Comparison of ENCODE assay signal across 11 cellular contexts in genomic region chr9:120386390-120387131, GRCh38.
DNase-seq lines count a peak whose midpoint lies in the region; ATAC-seq, FAIRE-seq and TF ChIP-seq lines count a peak whose summit lies in the region.
"Had no signal": no experiment of that assay in that cellular context is flagged by ENCODE, and none has a peak within 500 bp of the region (broad histone marks: within the 10 kb centered on the region; RNA-seq: fewer than 3 reads in every experiment).

No MANE protein-coding gene starts in this region.

- DNase-seq in NCI-H2196 (lab: John Stamatoyannopoulos, UW; ENCODE audit: unreplicated experiment) = peak; percentile 65
- DNase-seq in colonic mucosa = peak; percentile 32
- peak in 5 of 6 donors; percentile 34 to 57 (median 52) for DNase-seq in pancreas
- DNase-seq in H4 (ENCODE audit: low spot score) = no peak
- DNase-seq in HFFc6 = no peak
- DNase-seq in RPMI8226 = no peak
- no peak for DNase-seq in NAMALWA (ENCODE audit: low spot score)

- intact Hi-C loops in colonic mucosa (cut with DNase I) = no loop called here
- intact Hi-C loops in pancreas (cut with DNase I) = no loop called here

- H3K36me3 ChIP-seq in HEK293 (ENCODE audit: control insufficient read depth in 2 of 2, insufficient read depth in 1 of 2, low read length in 2 of 2) (peaks cover 0 to 38% of the 10 kb centered on the region in 2 experiments; a peak in 1 of 3 replicates), colonic mucosa (no peaks in the 10 kb centered on the region), pancreas (peaks cover 0 to 1% (median 0%) of the 10 kb centered on the region in 3 donors)

- H3K4me1 ChIP-seq in HEK293 (ENCODE audit: control insufficient read depth, insufficient read depth, low read length) = peaks cover 10% of the 10 kb centered on the region
- H3K4me1 ChIP-seq in colonic mucosa = no peaks in the 10 kb centered on the region
- H3K4me1 ChIP-seq in pancreas = peaks cover 17 to 34% (median 29%) of the 10 kb centered on the region in 3 donors

- H3K36me3 Mint-ChIP-seq in HFFc6 (ENCODE audit: low read depth) = peaks cover 13% of the 10 kb centered on the region

- H3K4me3 ChIP-seq in HEK293 (ENCODE audit: low read depth, low read length) (no peak overlapping the region), colonic mucosa (no peak overlapping the region), pancreas (no peak overlapping the region)

- WGBS in pancreas, 2 donors = 26 to 28% methylated on average over 11 of the region's 11 CpGs

- CTCF ChIA-PET in HEK293 (lab: Yijun Ruan, JAX) = interaction anchor here (1.2 kb wide), 1 partner anchor 90 kb away, joined by 4 read pairs; no protein-coding TSS in a partner anchor

- POLR2A ChIA-PET in HEK293 (lab: Yijun Ruan, JAX) = no interaction called here

- no peak overlapping the region for H3K9ac ChIP-seq in colonic mucosa (ENCODE audit: low read depth in 2 of 2, low read length in 2 of 2)

- H3K27ac ChIP-seq in HEK293 (ENCODE audit: extremely low read depth, low read depth, low read length) (no peak overlapping the region), colonic mucosa (no peak overlapping the region), pancreas (peak overlapping the region in 2 of 4 donors; percentile 28 to 43)

- H3K27me3 Mint-ChIP-seq in HFFc6 (ENCODE audit: insufficient read depth) = no peaks in the 10 kb centered on the region; the same call in 1 of the 2 replicates
- H3K27me3 Mint-ChIP-seq: dendritic cell treated with granulocyte-macrophage colony-stimulating factor and Interleukin-4, amounts not matched to agents 40 ng/mL and 50 ng/mL, for 4 days; IgD-negative memory B cell had no signal

- peak; percentile 68 to 81 (median 74) for ATAC-seq in pancreas

- no peaks in the 10 kb centered on the region for H3K4me1 Mint-ChIP-seq in HFFc6 (ENCODE audit: low read depth)

- H3K27ac Mint-ChIP-seq in HFFc6 = no peak overlapping the region
- H3K27ac Mint-ChIP-seq: dendritic cell treated with granulocyte-macrophage colony-stimulating factor and Interleukin-4, amounts not matched to agents 40 ng/mL and 50 ng/mL, for 4 days; IgD-negative memory B cell had no signal

- H3K9me3 Mint-ChIP-seq in HFFc6 = no peaks in the 10 kb centered on the region
- H3K9me3 Mint-ChIP-seq: dendritic cell treated with granulocyte-macrophage colony-stimulating factor and Interleukin-4, amounts not matched to agents 40 ng/mL and 50 ng/mL, for 4 days; IgD-negative memory B cell had no signal

- no peak for TF ChIP-seq CTCF in HEK293 (tag by site-specific recombination; IDR thresholded peaks at IDR 0.05)
- no peak for TF ChIP-seq CTCF in colonic mucosa (IDR thresholded peaks at IDR 0.05)
- no peak for TF ChIP-seq CTCF in pancreas (IDR thresholded peaks at IDR 0.05)
- TF ChIP-seq CTCF in HFFc6 (IDR thresholded peaks at IDR 0.05) = no peak

- H3K4me3 Mint-ChIP-seq in HFFc6 = no peak overlapping the region
- H3K4me3 Mint-ChIP-seq: dendritic cell treated with granulocyte-macrophage colony-stimulating factor and Interleukin-4, amounts not matched to agents 40 ng/mL and 50 ng/mL, for 4 days; IgD-negative memory B cell had no signal

- H3K9me3 ChIP-seq in HEK293 (ENCODE audit: control insufficient read depth, insufficient read depth, low read depth, low read length) = no peaks in the 10 kb centered on the region
- H3K9me3 ChIP-seq in colonic mucosa = no peaks in the 10 kb centered on the region
- H3K9me3 ChIP-seq in pancreas = no peaks in the 10 kb centered on the region

- FAIRE-seq in pancreas (lab: Jason Lieb, UNC) = no peak
- FAIRE-seq: G401.6 had no signal

- H3K27me3 ChIP-seq in colonic mucosa = no peaks in the 10 kb centered on the region
- H3K27me3 ChIP-seq in pancreas = no peaks in the 10 kb centered on the region

TF ChIP-seq in HEK293, 187 proteins besides CTCF, POLR2A, EP300 and RAD21:
- TF ChIP-seq, protein P1, sequence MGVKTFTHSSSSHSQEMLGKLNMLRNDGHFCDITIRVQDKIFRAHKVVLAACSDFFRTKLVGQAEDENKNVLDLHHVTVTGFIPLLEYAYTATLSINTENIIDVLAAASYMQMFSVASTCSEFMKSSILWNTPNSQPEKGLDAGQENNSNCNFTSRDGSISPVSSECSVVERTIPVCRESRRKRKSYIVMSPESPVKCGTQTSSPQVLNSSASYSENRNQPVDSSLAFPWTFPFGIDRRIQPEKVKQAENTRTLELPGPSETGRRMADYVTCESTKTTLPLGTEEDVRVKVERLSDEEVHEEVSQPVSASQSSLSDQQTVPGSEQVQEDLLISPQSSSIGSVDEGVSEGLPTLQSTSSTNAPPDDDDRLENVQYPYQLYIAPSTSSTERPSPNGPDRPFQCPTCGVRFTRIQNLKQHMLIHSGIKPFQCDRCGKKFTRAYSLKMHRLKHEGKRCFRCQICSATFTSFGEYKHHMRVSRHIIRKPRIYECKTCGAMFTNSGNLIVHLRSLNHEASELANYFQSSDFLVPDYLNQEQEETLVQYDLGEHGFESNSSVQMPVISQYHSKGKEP (tag by site-specific recombination; IDR thresholded peaks at IDR 0.05) = peak; percentile 52; the same call in 1 of the 2 replicates
- no peak for TF ChIP-seq ZEB2 (tag by site-specific recombination; IDR thresholded peaks at IDR 0.05)
- TF ChIP-seq, protein P2, sequence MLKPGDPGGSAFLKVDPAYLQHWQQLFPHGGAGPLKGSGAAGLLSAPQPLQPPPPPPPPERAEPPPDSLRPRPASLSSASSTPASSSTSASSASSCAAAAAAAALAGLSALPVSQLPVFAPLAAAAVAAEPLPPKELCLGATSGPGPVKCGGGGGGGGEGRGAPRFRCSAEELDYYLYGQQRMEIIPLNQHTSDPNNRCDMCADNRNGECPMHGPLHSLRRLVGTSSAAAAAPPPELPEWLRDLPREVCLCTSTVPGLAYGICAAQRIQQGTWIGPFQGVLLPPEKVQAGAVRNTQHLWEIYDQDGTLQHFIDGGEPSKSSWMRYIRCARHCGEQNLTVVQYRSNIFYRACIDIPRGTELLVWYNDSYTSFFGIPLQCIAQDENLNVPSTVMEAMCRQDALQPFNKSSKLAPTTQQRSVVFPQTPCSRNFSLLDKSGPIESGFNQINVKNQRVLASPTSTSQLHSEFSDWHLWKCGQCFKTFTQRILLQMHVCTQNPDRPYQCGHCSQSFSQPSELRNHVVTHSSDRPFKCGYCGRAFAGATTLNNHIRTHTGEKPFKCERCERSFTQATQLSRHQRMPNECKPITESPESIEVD (tag by site-specific recombination; IDR thresholded peaks at IDR 0.05) = peak; percentile 55

Comparison
In these comparisons a context has a peak if more than half of its experiments do, and no peak if none do; other contexts are left out.
1. DNase-seq: peak in NCI-H2196 (single experiment), colonic mucosa (single experiment) and pancreas (5 of 6); none in H4 (single experiment), HFFc6 (single experiment), RPMI8226 (single experiment) and NAMALWA (single experiment).